Comparison of ENCODE assay signal across 8 cellular contexts in genomic region chr18:37322497-37323035, GRCh38.
DNase-seq lines count a peak whose midpoint lies in the region; ATAC-seq and TF ChIP-seq lines count a peak whose summit lies in the region.

No MANE protein-coding gene starts in this region.

- H3K9me3 ChIP-seq in neural progenitor cell (ENCODE audit: low read depth): no peaks in the 10 kb centered on the region

- no peaks in the 10 kb centered on the region for H3K4me1 ChIP-seq in neural progenitor cell

- H3K27me3 Mint-ChIP-seq in neural progenitor cell (ENCODE audit: insufficient read depth, low read depth): peaks cover 7% of the 10 kb centered on the region

- H3K79me2 ChIP-seq in neural progenitor cell (ENCODE audit: low read depth): no peaks in the 10 kb centered on the region

- TF ChIP-seq POLR2A in erythroblast (IDR thresholded peaks at IDR 0.05; ENCODE audit: low read length): no peak

- peak; percentile 85 for ATAC-seq in GM19328 (IDR thresholded peaks at IDR 0.05; ENCODE audit: unreplicated experiment)
- ATAC-seq in HG03139 (IDR thresholded peaks at IDR 0.05; ENCODE audit: unreplicated experiment): peak; percentile 90

- CTCF ChIA-PET in RWPE1 (lab: Yijun Ruan, JAX): interaction anchor here (0.6 to 0.7 kb wide), 2 partner anchors 256 to 609 kb away, joined by 3 read pairs; no protein-coding TSS in a partner anchor

- no peak overlapping the region for H3K4me3 Mint-ChIP-seq in neural progenitor cell

- POLR2A ChIA-PET in RWPE1 (lab: Yijun Ruan, JAX; ENCODE audit: low non-redundant PET): no interaction called here

- TF ChIP-seq CTCF in RWPE1 (conservative IDR thresholded peaks at IDR 0.05; ENCODE audit: low read depth) (peak; percentile 12; the same call in 1 of the 2 replicates), neural progenitor cell (IDR thresholded peaks at IDR 0.05) (peak; percentile 68)

- H3K4me3 ChIP-seq in neural progenitor cell: no peak overlapping the region

- H3K9ac ChIP-seq in neural progenitor cell: no peak overlapping the region

- H3K27me3 ChIP-seq in neural progenitor cell: no peaks in the 10 kb centered on the region

- no peaks in the 10 kb centered on the region for H3K9me3 Mint-ChIP-seq in neural progenitor cell

- no peak overlapping the region for H3K4me2 ChIP-seq in neural progenitor cell

- no peaks in the 10 kb centered on the region for H4K20me1 ChIP-seq in neural progenitor cell (ENCODE audit: low read depth)

- no peak overlapping the region for H3K27ac Mint-ChIP-seq in neural progenitor cell

- H3F3A ChIP-seq in neural progenitor cell (ENCODE audit: low read depth): no peaks in the 10 kb centered on the region

- H3K27ac ChIP-seq in RWPE1 (no peak overlapping the region), neural progenitor cell (no peak overlapping the region)

- peaks cover 4% of the 10 kb centered on the region for H3K4me1 Mint-ChIP-seq in neural progenitor cell

- peak overlapping the region; percentile 50 for H2AFZ ChIP-seq in neural progenitor cell (replicated peaks)

- H3K36me3 ChIP-seq in neural progenitor cell: no peaks in the 10 kb centered on the region

- DNase-seq in NCI-H526 (lab: John Stamatoyannopoulos, UW): peak; percentile 34 to 56
- DNase-seq in NCI-H526 treated with DMSO at 0.1 percent for 48 hours (lab: John Stamatoyannopoulos, UW): no peak
- DNase-seq in RWPE1 (ENCODE audit: low spot score): peak; percentile 23
- peak; percentile 40 to 54 for DNase-seq in erythroblast (lab: John Stamatoyannopoulos, UW)
- DNase-seq in neural progenitor cell (ENCODE audit: low spot score): peak; percentile 76
- DNase-seq in NCI-H446 treated with DMSO at 0.1 percent for 48 hours (lab: John Stamatoyannopoulos, UW): no peak

- H3K36me3 Mint-ChIP-seq in neural progenitor cell: no peaks in the 10 kb centered on the region

Comparison
In these comparisons a context has a peak if more than half of its experiments do, and no peak if none do; other contexts are left out.
1. DNase-seq: peak in NCI-H526 (2 of 2), RWPE1 (single experiment), erythroblast (2 of 2) and neural progenitor cell (single experiment); none in NCI-H526 treated with DMSO at 0.1 percent for 48 hours (single experiment) and NCI-H446 treated with DMSO at 0.1 percent for 48 hours (single experiment).